1 cellular context compared by ENCODE assay signal in genomic region chr1:1402081-1402900, GRCh38.
TF ChIP-seq lines count a peak whose summit lies in the region.

No MANE protein-coding gene starts in this region.

TF ChIP-seq in K562, 482 proteins besides CTCF, POLR2A, EP300 and RAD21 (continued from another document):
- no peak for TF ChIP-seq E2F8 (IDR thresholded peaks at IDR 0.05; ENCODE audit: low read depth, partially characterized antibody)
- no peak for TF ChIP-seq ZNF280A (IDR thresholded peaks at IDR 0.05; ENCODE audit: low read depth, partially characterized antibody)
- no peak for TF ChIP-seq ZNF23 (CRISPR knock-in tag; IDR thresholded peaks at IDR 0.05)
- TF ChIP-seq TSHZ1 (CRISPR knock-in tag; IDR thresholded peaks at IDR 0.05): no peak
- no peak for TF ChIP-seq CTBP1 (IDR thresholded peaks at IDR 0.05; ENCODE audit: borderline replicate concordance)
- no peak for TF ChIP-seq TBP (optimal IDR thresholded peaks at IDR 0.05; ENCODE audit: low read depth, low read length)
- no peak for TF ChIP-seq MITF (IDR thresholded peaks at IDR 0.05)
- no peak for TF ChIP-seq CSDE1 (IDR thresholded peaks at IDR 0.05)
- no peak for TF ChIP-seq SP2 (IDR thresholded peaks at IDR 0.05; ENCODE audit: extremely low read depth, low read depth, low read length, poor library complexity, severe bottlenecking)
- no peak for TF ChIP-seq PBX2 (CRISPR knock-in tag; IDR thresholded peaks at IDR 0.05; ENCODE audit: low read depth)
- 0 out of 2 replicates have a peak, but pooled peaks have one; percentile 27 for TF ChIP-seq PBX2 (tag; conservative IDR thresholded peaks at IDR 0.05; ENCODE audit: low read depth)
- no peak for TF ChIP-seq SREBF1 (IDR thresholded peaks at IDR 0.05; ENCODE audit: borderline replicate concordance, low read depth, low read length)
- no peak for TF ChIP-seq SIX5 (IDR thresholded peaks at IDR 0.05; ENCODE audit: borderline replicate concordance in 1 of 2, insufficient read depth in 1 of 2, low read depth in 1 of 2, low read length in 2 of 2)
- TF ChIP-seq TCF7 (IDR thresholded peaks at IDR 0.05; ENCODE audit: borderline replicate concordance): no peak
